1 cellular context compared by ENCODE assay signal in genomic region chr22:20203142-20204099, GRCh38.
A peak's percentile ranks its signal among the peaks of the same experiment; 100 is the strongest.
TF ChIP-seq lines count a peak whose summit lies in the region.

No MANE protein-coding gene starts in this region.

TF ChIP-seq in HEK293, 187 proteins besides CTCF, POLR2A, EP300 and RAD21 (continued from another document):
- TF ChIP-seq ZNF214 (tag by site-specific recombination; IDR thresholded peaks at IDR 0.05; ENCODE audit: borderline replicate concordance): no peak
- no peak for TF ChIP-seq REPIN1 (tag by site-specific recombination; IDR thresholded peaks at IDR 0.05; ENCODE audit: low read depth)
- peak; percentile 49; the same call in 1 of the 2 replicates for TF ChIP-seq ZFHX2 (tag by site-specific recombination; conservative IDR thresholded peaks at IDR 0.05)
- no peak for TF ChIP-seq AEBP2 (tag by site-specific recombination; IDR thresholded peaks at IDR 0.05; ENCODE audit: borderline replicate concordance)
TF ChIP-seq in HEK293: peak in this region for 23.
